In the genomic region with DNA sequence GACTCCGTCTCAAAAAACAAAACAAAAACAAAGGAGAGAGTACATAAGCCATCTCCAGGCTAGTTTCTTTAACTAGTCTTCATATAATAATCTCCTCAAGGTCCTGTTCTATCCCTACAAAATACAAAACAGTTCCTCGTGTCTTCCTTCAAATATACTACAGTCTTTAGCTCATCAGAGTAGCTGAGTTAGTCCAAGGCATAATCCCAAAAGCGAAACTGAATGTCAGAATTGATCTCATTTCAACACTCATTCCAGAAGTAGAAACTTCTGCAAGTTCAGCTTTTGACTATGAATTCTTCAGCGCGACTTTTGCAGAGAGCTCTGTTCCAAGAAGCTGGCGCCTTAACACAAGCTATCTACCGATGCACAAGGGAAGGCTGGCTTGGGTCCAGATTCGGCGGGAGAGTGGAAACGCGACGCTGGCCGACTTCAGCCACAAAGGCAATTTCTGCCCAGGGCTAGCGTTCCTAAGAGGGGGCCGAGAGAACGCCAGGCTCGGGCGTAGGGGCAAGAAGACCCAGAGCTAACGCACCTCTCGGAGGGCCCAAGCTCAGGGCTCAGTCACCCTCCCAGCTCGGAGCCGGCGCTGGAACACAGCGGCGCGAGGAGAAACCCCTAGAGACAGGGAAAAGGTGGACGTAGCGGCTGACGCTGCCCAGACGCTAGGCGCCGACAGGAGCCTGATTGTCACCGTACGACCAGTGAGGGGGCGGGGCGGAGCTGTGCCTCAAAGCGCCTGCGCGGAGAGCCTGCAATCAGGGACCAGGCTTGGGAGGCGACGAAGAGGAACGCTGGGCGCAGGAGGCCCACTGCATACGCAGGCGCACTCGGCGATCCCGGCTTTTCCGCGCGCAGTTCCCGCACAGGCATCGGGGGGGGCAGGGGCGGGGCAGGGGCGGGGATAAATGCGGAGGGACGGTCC, we compare ENCODE assay signal across 8 cellular contexts. TPM values are rescaled to one million over a fixed set of nuclear protein-coding genes. Genes with fewer than 3 reads are reported as not detected.
A peak's percentile ranks its signal among the peaks of the same experiment; 100 is the strongest.
DNase-seq lines count a peak whose midpoint lies in the region; ATAC-seq, FAIRE-seq and TF ChIP-seq lines count a peak whose summit lies in the region.

No MANE protein-coding gene starts in this region.

- in situ Hi-C loops in HepG2 (cut with HindIII; ENCODE audit: extremely low pct_ligation_motif_present, low pct_unique_long_range_greater_than_20kb): no loop called here

- POLR2A ChIA-PET in HepG2 (lab: Yijun Ruan, JAX): interaction anchor here (0.6 to 2.7 kb wide), 28 partner anchors 10 to 385 kb away, joined by 3 to 29 read pairs (median 5); partner anchors contain the start of genes INIP, KIAA1958, PTBP3 and SUSD1

- H3K4me1 Mint-ChIP-seq in dendritic cell treated with granulocyte-macrophage colony-stimulating factor and Interleukin-4, amounts not matched to agents 40 ng/mL and 50 ng/mL, for 4 days (ENCODE audit: low read depth): peaks cover 50% of the 10 kb centered on the region

- H3K36me3 ChIP-seq in HepG2 (replicated peaks in 1 of 2; ENCODE audit: control insufficient read depth in 1 of 2, insufficient read depth in 2 of 2, low read length in 2 of 2): no peaks in the 10 kb centered on the region; a peak in 1 of 5 replicates

- peak; percentile 99 for DNase-seq in NCI-H69 (lab: John Stamatoyannopoulos, UW)
- DNase-seq in activated CD4-positive, alpha-beta T cell treated with anti-CD3 and anti-CD28 coated beads, Interleukin-2, amount 50 U/mL, for 24 hours (ENCODE audit: low read depth in 1 of 2, low spot score in 1 of 2): peak; percentile 91 to 98
- peak; percentile 96 for DNase-seq in HepG2 (ENCODE audit: low spot score)
- peak; percentile 96 to 99 for DNase-seq in stimulated activated CD4-positive, alpha-beta T cell treated with anti-CD3 and anti-CD28 coated beads, Interleukin-2, amount 100 ng/mL, for 48 hours

- intact Hi-C loops in dendritic cell treated with granulocyte-macrophage colony-stimulating factor and Interleukin-4, amounts not matched to agents 40 ng/mL and 50 ng/mL, for 4 days (cut with micrococcal nuclease): loop anchor here (5.0 kb wide), 1 partner anchor 338 kb away; the partner anchor contains the start of gene INIP
- intact Hi-C loops in HepG2 (cut with micrococcal nuclease; ENCODE audit: unreplicated experiment): loop anchor here (1.0 to 10.0 kb wide), 2 partner anchors 18 to 335 kb away; partner anchors contain the start of gene INIP

- H3K36me3 Mint-ChIP-seq in dendritic cell treated with granulocyte-macrophage colony-stimulating factor and Interleukin-4, amounts not matched to agents 40 ng/mL and 50 ng/mL, for 4 days (ENCODE audit: low read depth): peaks cover 14% of the 10 kb centered on the region

- TF ChIP-seq CTCF in C4-2B (conservative IDR thresholded peaks at IDR 0.05): no peak
- TF ChIP-seq CTCF in HepG2 (CRISPR knock-in tag; IDR thresholded peaks at IDR 0.05): peak; percentile 47

- BruUV-seq in HepG2 (replicated peaks; lab: Mats Ljungman, UMichigan): TSS peak; percentile 70

- no peaks in the 10 kb centered on the region for H3K9me3 ChIP-seq in HepG2 (ENCODE audit: low read length)

- TF ChIP-seq RAD21 in HepG2 (CRISPR knock-in tag; IDR thresholded peaks at IDR 0.05): peak; percentile 62

- no peaks in the 10 kb centered on the region for H3K27me3 Mint-ChIP-seq in dendritic cell treated with granulocyte-macrophage colony-stimulating factor and Interleukin-4, amounts not matched to agents 40 ng/mL and 50 ng/mL, for 4 days

- peak overlapping the region; percentile 75 for H3K4me2 ChIP-seq in HepG2 (ENCODE audit: low read depth, low read length)

- TF ChIP-seq EP300 in HepG2 (IDR thresholded peaks at IDR 0.05; ENCODE audit: low read depth in 2 of 2, low read length in 2 of 2) (no peak; a peak in 1 of 4 replicates), HepG2 (CRISPR knock-in tag; IDR thresholded peaks at IDR 0.05; ENCODE audit: borderline replicate concordance) (no peak)

- H3K27me3 ChIP-seq in HepG2 (ENCODE audit: control insufficient read depth in 1 of 2, insufficient read depth in 2 of 2, low read length in 2 of 2): no peaks in the 10 kb centered on the region; a peak in 1 of 5 replicates

- peak; percentile 91 to 96 for TF ChIP-seq POLR2A in HepG2 (IDR thresholded peaks at IDR 0.05; ENCODE audit: insufficient read depth in 1 of 2, low read depth in 2 of 2, low read length in 2 of 2)

- H3K4me3 Mint-ChIP-seq in dendritic cell treated with granulocyte-macrophage colony-stimulating factor and Interleukin-4, amounts not matched to agents 40 ng/mL and 50 ng/mL, for 4 days: peak overlapping the region; percentile 91

- peaks cover 79% of the 10 kb centered on the region for H3K79me2 ChIP-seq in HepG2 (ENCODE audit: insufficient read depth, low read length)

- H3K27ac ChIP-seq in C4-2B: peak overlapping the region; percentile 94
- H3K27ac ChIP-seq in HepG2 (ENCODE audit: extremely low read length, insufficient read depth, low read length): peak overlapping the region; percentile 98

- no peaks in the 10 kb centered on the region for H3K9me3 Mint-ChIP-seq in dendritic cell treated with granulocyte-macrophage colony-stimulating factor and Interleukin-4, amounts not matched to agents 40 ng/mL and 50 ng/mL, for 4 days

- H3K27ac Mint-ChIP-seq in dendritic cell treated with granulocyte-macrophage colony-stimulating factor and Interleukin-4, amounts not matched to agents 40 ng/mL and 50 ng/mL, for 4 days: peak overlapping the region; percentile 98

- CTCF ChIA-PET in HepG2 (lab: Yijun Ruan, JAX; ENCODE audit: low intra/inter-chr PET ratio, low total read pairs): no interaction called here

- H3K4me1 ChIP-seq in HepG2 (ENCODE audit: insufficient read depth, low read length): peaks cover 68% of the 10 kb centered on the region

- H4K20me1 ChIP-seq in HepG2 (ENCODE audit: insufficient read depth, low read length): peaks cover 4% of the 10 kb centered on the region

- H3K9ac ChIP-seq in HepG2 (ENCODE audit: insufficient read depth, low read depth, low read length): peak overlapping the region; percentile 90

- H2AFZ ChIP-seq in HepG2 (ENCODE audit: low read length): no peak overlapping the region

- peak; percentile 87 for ATAC-seq in GM19372 (IDR thresholded peaks at IDR 0.05; ENCODE audit: low read depth, unreplicated experiment)
- ATAC-seq in HG03521 (IDR thresholded peaks at IDR 0.05; ENCODE audit: unreplicated experiment): peak; percentile 86
- peak; percentile 91 for ATAC-seq in HepG2

- peak; percentile 64 for FAIRE-seq in HepG2 (lab: Jason Lieb, UNC)

- H3K4me3 ChIP-seq in HepG2 (replicated peaks in 1 of 3; ENCODE audit: insufficient read depth in 1 of 3, low read depth in 2 of 3, low read length in 3 of 3): peak overlapping the region; percentile 84 to 94 (median 89)

- under 1% methylated on average over 28 of the region's 57 CpGs for WGBS in HepG2 (ENCODE audit: low lambda C conversion rate)

RNA-seq across cellular contexts. Expression of gene HSDL2, which starts 0.5 kb away (rescaled TPM):
- total RNA-seq in HepG2 (2016; rRNA removed; fragmentation: Illumina TruSeq; extraction: Trizol): 55.3 and 76.3 TPM in 2 replicates
- 26.8 and 28.8 TPM in 2 replicates for total RNA-seq in HepG2 (2016; cell fraction: cytosol; rRNA removed; fragmentation: Illumina TruSeq; extraction: Trizol; ENCODE audit: low read depth)
- total RNA-seq in HepG2 (2016; cell fraction: insoluble cytoplasmic fraction; rRNA removed; fragmentation: Illumina TruSeq; extraction: Trizol): 57.7 and 86.7 TPM in 2 replicates
- total RNA-seq in HepG2 (2016; cell fraction: membrane; rRNA removed; fragmentation: Illumina TruSeq; extraction: Trizol): 36.5 and 40.1 TPM in 2 replicates
- total RNA-seq in HepG2 (2016; cell fraction: nucleus; rRNA removed; fragmentation: Illumina TruSeq; extraction: Trizol): 32.2 and 40.4 TPM in 2 replicates
- 57.7 and 80.2 TPM in 2 replicates for polyA plus RNA-seq in HepG2 (2011; rRNA removed)
- polyA plus RNA-seq in HepG2 (2011; cell fraction: cytosol; rRNA removed): 36.9 and 43.5 TPM in 2 replicates
- polyA plus RNA-seq in HepG2 (2011; cell fraction: nucleus; rRNA removed): 22.2 and 23.4 TPM in 2 replicates
- 47.7 and 65.1 TPM in 2 replicates for polyA plus RNA-seq in HepG2 (2012)
- polyA plus RNA-seq in HepG2 (2016; cell fraction: cytosol; fragmentation: Illumina TruSeq; extraction: Trizol; ENCODE audit: low read depth): 18.6 and 21.0 TPM in 2 replicates
- polyA plus RNA-seq in HepG2 (2016; cell fraction: insoluble cytoplasmic fraction; fragmentation: Illumina TruSeq; extraction: Trizol; ENCODE audit: low read depth): 69.6 and 82.4 TPM in 2 replicates
- 26.5 and 28.6 TPM in 2 replicates for polyA plus RNA-seq in HepG2 (2016; cell fraction: membrane; fragmentation: Illumina TruSeq; extraction: Trizol; ENCODE audit: low read depth)
- polyA plus RNA-seq in HepG2 (2016; cell fraction: nucleus; fragmentation: Illumina TruSeq; extraction: Trizol; ENCODE audit: insufficient read depth, low read depth): 38.5 and 39.3 TPM in 2 replicates
- 28.6 and 43.8 TPM in 2 replicates for polyA minus RNA-seq in HepG2 (2011; rRNA and poly(A)+ RNA removed; ENCODE audit: low replicate concordance)
- 58.9 and 62.7 TPM in 2 replicates for polyA minus RNA-seq in HepG2 (2011; cell fraction: cytosol; rRNA and poly(A)+ RNA removed)
- polyA minus RNA-seq in HepG2 (2011; cell fraction: nucleus; rRNA and poly(A)+ RNA removed): 66.0 and 70.4 TPM in 2 replicates

RNA-seq across cellular contexts. Expression of gene PTBP3, which starts 46.0 kb away (rescaled TPM):
- total RNA-seq in HepG2 (2016; rRNA removed; fragmentation: Illumina TruSeq; extraction: Trizol): 52.8 and 79.5 TPM in 2 replicates
- total RNA-seq in HepG2 (2016; cell fraction: cytosol; rRNA removed; fragmentation: Illumina TruSeq; extraction: Trizol; ENCODE audit: low read depth): 116 and 122 TPM in 2 replicates
- total RNA-seq in HepG2 (2016; cell fraction: insoluble cytoplasmic fraction; rRNA removed; fragmentation: Illumina TruSeq; extraction: Trizol): 55.6 and 78.0 TPM in 2 replicates
- 44.6 and 47.8 TPM in 2 replicates for total RNA-seq in HepG2 (2016; cell fraction: membrane; rRNA removed; fragmentation: Illumina TruSeq; extraction: Trizol)
- 33.0 and 35.9 TPM in 2 replicates for total RNA-seq in HepG2 (2016; cell fraction: nucleus; rRNA removed; fragmentation: Illumina TruSeq; extraction: Trizol)
- polyA plus RNA-seq in HepG2 (2011; rRNA removed): 35.6 and 61.1 TPM in 2 replicates
- 23.4 and 43.1 TPM in 2 replicates for polyA plus RNA-seq in HepG2 (2011; cell fraction: cytosol; rRNA removed)
- polyA plus RNA-seq in HepG2 (2011; cell fraction: nucleus; rRNA removed): 33.0 and 38.2 TPM in 2 replicates
- polyA plus RNA-seq in HepG2 (2012): 20.2 and 22.4 TPM in 2 replicates
- 2.3 and 2.6 TPM in 2 replicates for polyA plus RNA-seq in HepG2 (2016; cell fraction: cytosol; fragmentation: Illumina TruSeq; extraction: Trizol; ENCODE audit: low read depth)
- polyA plus RNA-seq in HepG2 (2016; cell fraction: insoluble cytoplasmic fraction; fragmentation: Illumina TruSeq; extraction: Trizol; ENCODE audit: low read depth): 67.1 and 71.0 TPM in 2 replicates
- 10.9 and 11.4 TPM in 2 replicates for polyA plus RNA-seq in HepG2 (2016; cell fraction: membrane; fragmentation: Illumina TruSeq; extraction: Trizol; ENCODE audit: low read depth)
- polyA plus RNA-seq in HepG2 (2016; cell fraction: nucleus; fragmentation: Illumina TruSeq; extraction: Trizol; ENCODE audit: insufficient read depth, low read depth): 30.4 TPM in 2 replicates
- polyA minus RNA-seq in HepG2 (2011; rRNA and poly(A)+ RNA removed; ENCODE audit: low replicate concordance): 104 and 144 TPM in 2 replicates
- 55.4 and 66.1 TPM in 2 replicates for polyA minus RNA-seq in HepG2 (2011; cell fraction: cytosol; rRNA and poly(A)+ RNA removed)
- 44.7 and 50.8 TPM in 2 replicates for polyA minus RNA-seq in HepG2 (2011; cell fraction: nucleus; rRNA and poly(A)+ RNA removed)

Comparison
In these comparisons a context has a peak if more than half of its experiments do, and no peak if none do; other contexts are left out.
1. Peak in every context shown above with its lines: DNase-seq, ATAC-seq, H3K4me3 ChIP-seq and H3K27ac ChIP-seq.